9 cellular contexts compared by ENCODE assay signal in the genomic region with DNA sequence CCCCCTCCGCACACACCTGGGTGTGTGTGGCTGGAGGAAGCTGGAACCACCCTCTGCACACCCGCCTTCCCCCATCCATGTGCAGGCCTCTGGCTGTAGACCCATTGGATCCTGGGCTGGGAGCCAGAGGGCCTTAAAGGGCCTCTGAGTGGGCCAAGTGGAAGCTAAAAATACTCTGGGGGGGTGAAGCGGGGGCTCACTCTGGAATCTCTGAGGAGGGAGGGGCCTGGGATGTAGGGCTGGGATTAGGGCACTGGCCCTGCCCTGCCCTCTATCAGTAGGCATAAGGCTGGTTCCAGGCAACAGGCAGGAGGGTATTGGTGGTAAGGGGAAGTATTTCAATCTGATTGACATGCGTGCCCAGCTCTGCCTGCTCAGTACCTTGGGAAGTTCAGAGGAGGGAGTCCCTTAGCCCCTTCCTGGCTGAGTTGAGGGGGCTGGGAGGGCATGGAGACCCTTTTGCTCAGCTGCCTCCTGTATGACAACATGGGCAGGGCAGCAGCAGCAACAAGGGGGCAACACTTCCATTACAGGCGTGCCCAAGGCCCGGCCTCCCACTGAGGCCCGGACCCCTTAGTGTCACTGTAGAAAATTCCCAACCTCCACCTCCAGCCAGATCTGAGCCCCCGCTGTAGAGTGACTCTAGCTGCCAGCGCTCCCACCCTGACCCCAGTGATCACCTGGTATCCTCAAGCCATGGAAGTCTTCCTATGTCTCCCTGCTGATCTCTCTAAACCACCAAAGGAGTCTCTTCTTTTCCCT. TPM values are rescaled to one million over a fixed set of nuclear protein-coding genes. Genes with fewer than 3 reads are reported as not detected.
A peak's percentile ranks its signal among the peaks of the same experiment; 100 is the strongest.
DNase-seq lines count a peak whose midpoint lies in the region; ATAC-seq and TF ChIP-seq lines count a peak whose summit lies in the region.
"Had no signal": no experiment of that assay in that cellular context is flagged by ENCODE, and none has a peak within 500 bp of the region (broad histone marks: within the 10 kb centered on the region; RNA-seq: fewer than 3 reads in every experiment).

No MANE protein-coding gene starts in this region.

- peaks cover 43% of the 10 kb centered on the region for H3K36me3 Mint-ChIP-seq in MCF 10A (ENCODE audit: insufficient read depth, unreplicated experiment)
- no peaks in the 10 kb centered on the region for H3K36me3 Mint-ChIP-seq in glutamatergic neuron (ENCODE audit: unreplicated experiment)

- H3K27ac ChIP-seq in HCT116 (ENCODE audit: low read depth, low read length), result peak overlapping the region; percentile 93
- H3K27ac ChIP-seq in skin epidermis, result peak overlapping the region in 14 of 21 experiments; percentile 16 to 90 (median 74)
- H3K27ac ChIP-seq in Peyer's patch, result peak overlapping the region in 2 of 4 donors; percentile 57 to 78

- peak overlapping the region; percentile 95 for H3K27ac Mint-ChIP-seq in MCF 10A (ENCODE audit: low read depth, unreplicated experiment)
- H3K27ac Mint-ChIP-seq in glutamatergic neuron (ENCODE audit: unreplicated experiment), result no peak overlapping the region

- H3K4me2 ChIP-seq in HCT116 (ENCODE audit: low read length), result peak overlapping the region; percentile 87

- H2AFZ ChIP-seq in HCT116 (ENCODE audit: low read depth, low read length, poor library complexity, severe bottlenecking), result no peak overlapping the region

- H3K27me3 Mint-ChIP-seq in MCF 10A (ENCODE audit: insufficient read depth, unreplicated experiment), result no peaks in the 10 kb centered on the region
- peaks cover 6% of the 10 kb centered on the region for H3K27me3 Mint-ChIP-seq in glutamatergic neuron (ENCODE audit: unreplicated experiment)

- RAD21 ChIA-PET in HCT116 (lab: Charles Lee; ENCODE audit: low non-redundant PET in 1 of 2, low total read pairs in 2 of 2, uncharacterized antibody in 2 of 2, unreplicated experiment in 2 of 2), result interaction anchor here (1.1 to 3.3 kb wide), 5 partner anchors 19 to 34 kb away, joined by 3 to 15 read pairs (median 5); no protein-coding TSS in a partner anchor

- H3K4me3 Mint-ChIP-seq in MCF 10A (ENCODE audit: unreplicated experiment) (peak overlapping the region; percentile 80), glutamatergic neuron (ENCODE audit: unreplicated experiment) (no peak overlapping the region)

- peaks cover 78% of the 10 kb centered on the region for H3K4me1 Mint-ChIP-seq in MCF 10A (ENCODE audit: insufficient read depth, unreplicated experiment)
- H3K4me1 Mint-ChIP-seq in glutamatergic neuron (ENCODE audit: low read depth, unreplicated experiment), result peaks cover 12% of the 10 kb centered on the region

- H4K20me1 ChIP-seq in HCT116 (ENCODE audit: insufficient read depth), result no peaks in the 10 kb centered on the region

- ATAC-seq in HCT116 (peak; percentile 5; the same call in 1 of the 2 replicates), GM18502 (IDR thresholded peaks at IDR 0.05; ENCODE audit: poor library complexity, unreplicated experiment) (no peak)
- no peak for ATAC-seq in stimulated activated naive CD8-positive, alpha-beta T cell treated with anti-CD3 and anti-CD28 coated beads, Interleukin-15, Interleukin-2, amounts not matched to agents 100 U/mL and 50 U/mL, for 24 hours

- TF ChIP-seq RAD21 in HCT116 (IDR thresholded peaks at IDR 0.05; ENCODE audit: low read depth), result no peak

- H3K4me1 ChIP-seq in HCT116 (ENCODE audit: control insufficient read depth in 1 of 2, insufficient read depth in 2 of 2, low read length in 2 of 2) (peaks cover 87 to 93% of the 10 kb centered on the region in 2 experiments), Peyer's patch (peaks cover 0 to 71% (median 11%) of the 10 kb centered on the region in 4 donors)

- no peak for TF ChIP-seq POLR2A in HCT116 (IDR thresholded peaks at IDR 0.05; ENCODE audit: borderline replicate concordance, extremely low read depth, insufficient read depth, insufficient read length)
- no peak for TF ChIP-seq POLR2A in Peyer's patch (IDR thresholded peaks at IDR 0.05)

- intact Hi-C loops in HCT116 (cut with micrococcal nuclease), result no loop called here
- intact Hi-C loops in MCF 10A (cut with micrococcal nuclease), result no loop called here

- BruUV-seq in HCT116 (replicated peaks; lab: Mats Ljungman, UMichigan), result no TSS peak
- no TSS peak for BruUV-seq in MCF 10A (replicated peaks; lab: Mats Ljungman, UMichigan)

- CTCF ChIA-PET in HCT116 (lab: Charles Lee) (interaction anchor here (0.9 to 3.9 kb wide), 7 partner anchors 17 to 64 kb away, joined by 5 to 22 read pairs (median 17); no protein-coding TSS in a partner anchor), MCF 10A (lab: Yijun Ruan, JAX) (interaction anchor here (0.8 to 10.3 kb wide), 7 partner anchors 9 to 78 kb away, joined by 3 to 79 read pairs (median 7); a partner anchor contains a TSS)

- H3K9me3 Mint-ChIP-seq in MCF 10A (ENCODE audit: unreplicated experiment), result no peaks in the 10 kb centered on the region
- H3K9me3 Mint-ChIP-seq in glutamatergic neuron (ENCODE audit: unreplicated experiment), result peaks cover 5% of the 10 kb centered on the region

- H3K9me3 ChIP-seq in HCT116 (ENCODE audit: control insufficient read depth in 1 of 2, insufficient read depth in 1 of 2, low read depth in 1 of 2, low read length in 2 of 2) (no peaks in the 10 kb centered on the region), Peyer's patch (no peaks in the 10 kb centered on the region)

- peaks cover 4 to 13% of the 10 kb centered on the region in 2 experiments; a peak in 3 of 4 replicates for H3K36me3 ChIP-seq in HCT116 (ENCODE audit: control insufficient read depth in 1 of 2, insufficient read depth in 2 of 2, low read length in 2 of 2)
- no peaks in the 10 kb centered on the region for H3K36me3 ChIP-seq in Peyer's patch

- H3K9me2 ChIP-seq in HCT116 (ENCODE audit: insufficient read depth), result no peaks in the 10 kb centered on the region

- H3K4me3 ChIP-seq in HCT116 (replicated peaks in 1 of 2; ENCODE audit: low read depth in 1 of 2, low read length in 2 of 2) (peak overlapping the region; percentile 38 to 50), skin epidermis (peak overlapping the region in 1 of 7 experiments; percentile 24), Peyer's patch (no peak overlapping the region)

- TF ChIP-seq CTCF in HCT116 (IDR thresholded peaks at IDR 0.05 in 2 of 3, conservative IDR thresholded peaks at IDR 0.05 in 1 of 3; ENCODE audit: borderline replicate concordance in 1 of 3, insufficient read depth in 1 of 3, low read depth in 2 of 3, low read length in 2 of 3) (no peak), MCF 10A (IDR thresholded peaks at IDR 0.05; ENCODE audit: unreplicated experiment) (no peak), Peyer's patch (IDR thresholded peaks at IDR 0.05) (no peak), glutamatergic neuron (IDR thresholded peaks at IDR 0.05; ENCODE audit: partially characterized antibody, unreplicated experiment) (no peak)

- H3K27me3 ChIP-seq in HCT116 (ENCODE audit: insufficient read depth, low read length) (no peaks in the 10 kb centered on the region), Peyer's patch (no peaks in the 10 kb centered on the region)

- peak overlapping the region; percentile 82 for H3K9ac ChIP-seq in HCT116 (ENCODE audit: low read length)

- DNase-seq in HCT116 (ENCODE audit: low read depth, low spot score), result no peak
- peak; percentile 95 for DNase-seq in MCF 10A (ENCODE audit: unreplicated experiment)
- peak in 28 of 51 donors; percentile 9 to 70 (median 41) for DNase-seq in hypothalamus (lab: John Stamatoyannopoulos, UW)
- DNase-seq in Peyer's patch, result no peak
- no peak for DNase-seq in stimulated activated naive CD8-positive, alpha-beta T cell treated with anti-CD3 and anti-CD28 coated beads, Interleukin-15, Interleukin-2, amounts not matched to agents 100 U/mL and 50 U/mL, for 24 hours
- DNase-seq in glutamatergic neuron, result no peak
- DNase-seq: activated CD4-positive, CD25-positive, alpha-beta regulatory T cell had no signal

- POLR2A ChIA-PET in HCT116 (lab: Charles Lee), result interaction anchor here (0.6 to 7.3 kb wide), 14 partner anchors 9 to 1236 kb away, joined by 3 to 65 read pairs (median 4); no protein-coding TSS in a partner anchor
- POLR2A ChIA-PET in MCF 10A (lab: Yijun Ruan, JAX), result interaction anchor here (0.6 to 9.7 kb wide), 19 partner anchors 6 to 278 kb away, joined by 3 to 192 read pairs (median 9); a partner anchor contains a TSS

- peaks cover 99% of the 10 kb centered on the region for H3K79me2 ChIP-seq in HCT116 (ENCODE audit: insufficient read depth, low read length)

TF ChIP-seq in HCT116, 20 proteins besides CTCF, POLR2A, EP300 and RAD21 (continues in another document):
- TF ChIP-seq POLR2AphosphoS5 (IDR thresholded peaks at IDR 0.05; ENCODE audit: low read depth, low read length), result peak; percentile 56; the same call in 1 of the 2 replicates
- TF ChIP-seq, protein P1, sequence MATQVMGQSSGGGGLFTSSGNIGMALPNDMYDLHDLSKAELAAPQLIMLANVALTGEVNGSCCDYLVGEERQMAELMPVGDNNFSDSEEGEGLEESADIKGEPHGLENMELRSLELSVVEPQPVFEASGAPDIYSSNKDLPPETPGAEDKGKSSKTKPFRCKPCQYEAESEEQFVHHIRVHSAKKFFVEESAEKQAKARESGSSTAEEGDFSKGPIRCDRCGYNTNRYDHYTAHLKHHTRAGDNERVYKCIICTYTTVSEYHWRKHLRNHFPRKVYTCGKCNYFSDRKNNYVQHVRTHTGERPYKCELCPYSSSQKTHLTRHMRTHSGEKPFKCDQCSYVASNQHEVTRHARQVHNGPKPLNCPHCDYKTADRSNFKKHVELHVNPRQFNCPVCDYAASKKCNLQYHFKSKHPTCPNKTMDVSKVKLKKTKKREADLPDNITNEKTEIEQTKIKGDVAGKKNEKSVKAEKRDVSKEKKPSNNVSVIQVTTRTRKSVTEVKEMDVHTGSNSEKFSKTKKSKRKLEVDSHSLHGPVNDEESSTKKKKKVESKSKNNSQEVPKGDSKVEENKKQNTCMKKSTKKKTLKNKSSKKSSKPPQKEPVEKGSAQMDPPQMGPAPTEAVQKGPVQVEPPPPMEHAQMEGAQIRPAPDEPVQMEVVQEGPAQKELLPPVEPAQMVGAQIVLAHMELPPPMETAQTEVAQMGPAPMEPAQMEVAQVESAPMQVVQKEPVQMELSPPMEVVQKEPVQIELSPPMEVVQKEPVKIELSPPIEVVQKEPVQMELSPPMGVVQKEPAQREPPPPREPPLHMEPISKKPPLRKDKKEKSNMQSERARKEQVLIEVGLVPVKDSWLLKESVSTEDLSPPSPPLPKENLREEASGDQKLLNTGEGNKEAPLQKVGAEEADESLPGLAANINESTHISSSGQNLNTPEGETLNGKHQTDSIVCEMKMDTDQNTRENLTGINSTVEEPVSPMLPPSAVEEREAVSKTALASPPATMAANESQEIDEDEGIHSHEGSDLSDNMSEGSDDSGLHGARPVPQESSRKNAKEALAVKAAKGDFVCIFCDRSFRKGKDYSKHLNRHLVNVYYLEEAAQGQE (IDR thresholded peaks at IDR 0.05; ENCODE audit: low read depth), result no peak

RNA-seq across cellular contexts. Expression of a gene that starts 5.2 kb away (rescaled TPM):
- total RNA-seq in HCT116 (2021; ENCODE audit: unreplicated experiment) (392 TPM), MCF 10A (2022) (588 and 717 TPM in 2 replicates), Peyer's patch (100 to 1,000 TPM in 3 of 4 donors, 10 to 100 TPM in 1; 71.0 to 285 (median 247) TPM), glutamatergic neuron (ENCODE audit: unreplicated experiment) (13.2 TPM)
- 522 and 560 TPM in 2 replicates for polyA plus RNA-seq in HCT116 (2012)

RNA-seq across cellular contexts. Expression of a gene that starts 34.0 kb away (rescaled TPM):
- total RNA-seq in HCT116 (2021; ENCODE audit: unreplicated experiment) (39.1 TPM), MCF 10A (2022) (9.9 and 11.2 TPM in 2 replicates), Peyer's patch (100 to 1,000 TPM in 3 of 4 donors, 10 to 100 TPM in 1; 23.1 to 283 (median 164) TPM), glutamatergic neuron (ENCODE audit: unreplicated experiment) (36.9 TPM)
- 62.1 and 68.9 TPM in 2 replicates for polyA plus RNA-seq in HCT116 (2012)

Comparison
In these comparisons a context has a peak if more than half of its experiments do, and no peak if none do; other contexts are left out.
1. DNase-seq: peak in MCF 10A (single experiment) and hypothalamus (28 of 51); none in HCT116 (single experiment), Peyer's patch (0 of 3), stimulated activated naive CD8-positive, alpha-beta T cell treated with anti-CD3 and anti-CD28 coated beads, Interleukin-15, Interleukin-2, amounts not matched to agents 100 U/mL and 50 U/mL, for 24 hours (single experiment) and glutamatergic neuron (single experiment).
2. H3K4me3 ChIP-seq: peak in HCT116 (2 of 2); none in Peyer's patch (0 of 4).